ENCODE assay signal across 19 cellular contexts in the genomic region with DNA sequence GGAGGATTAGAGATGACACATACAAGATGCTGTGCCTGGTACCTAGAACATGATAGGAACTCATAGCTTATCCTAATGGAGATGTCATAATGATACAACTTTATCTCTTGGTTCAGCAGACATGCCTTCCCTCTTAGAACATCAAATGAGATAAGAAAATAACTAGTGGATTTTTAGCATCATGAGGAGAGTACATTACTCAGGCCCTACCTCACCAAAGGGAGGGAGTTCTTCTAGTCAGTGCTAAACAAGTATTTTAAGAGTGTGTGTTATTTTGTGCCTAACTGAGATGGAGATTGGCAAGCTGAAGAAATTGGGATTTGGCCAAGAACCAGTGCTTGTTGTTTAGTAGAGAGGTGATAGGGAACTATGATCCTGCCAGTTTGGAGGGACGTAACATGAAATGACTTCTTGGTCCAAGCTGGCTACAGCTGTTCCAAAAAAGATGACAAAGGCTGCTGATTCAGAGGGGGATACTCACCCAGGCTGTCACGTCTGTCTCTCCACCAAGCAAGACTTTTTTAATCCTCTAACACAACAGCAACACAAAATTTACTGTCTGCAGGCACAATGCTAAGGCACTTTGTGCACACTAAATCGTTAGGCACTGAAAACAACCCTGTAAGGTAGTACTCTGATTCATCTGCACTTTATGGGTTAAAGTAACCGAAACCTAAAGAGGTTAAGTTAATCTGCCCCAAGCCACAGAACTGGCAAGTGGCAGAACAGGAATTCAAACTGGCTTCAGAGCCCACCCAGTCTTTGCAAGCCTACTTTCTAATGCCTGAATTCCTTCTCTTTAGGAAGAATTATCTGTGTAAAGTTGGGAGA.
DNase-seq lines count a peak whose midpoint lies in the region; ATAC-seq and TF ChIP-seq lines count a peak whose summit lies in the region.
"Had no signal": no experiment of that assay in that cellular context is flagged by ENCODE, and none has a peak within 500 bp of the region (broad histone marks: within the 10 kb centered on the region; RNA-seq: fewer than 3 reads in every experiment).

No MANE protein-coding gene starts in this region.

- H3K9me3 Mint-ChIP-seq in GM23338 (no peaks in the 10 kb centered on the region), nephron progenitor cell (no peaks in the 10 kb centered on the region)
- H3K9me3 Mint-ChIP-seq: activated CD4-positive, alpha-beta T cell treated with anti-CD3 and anti-CD28 coated beads, Interleukin-2, amount 10 ng/mL, durations not matched to agents 7 days and 5 days; activated naive CD4-positive, alpha-beta T cell treated with anti-CD3 and anti-CD28 coated beads, Interleukin-2, amount 50 U/mL, for 24 hours; CD8-positive, alpha-beta T cell; stimulated activated naive B cell treated with anti-CD40 and anti-IgM and Interleukin-4, amounts not matched to agents 10 μg/mL and 1 μg/mL and 100 μg/mL, for 72 hours had no signal

- H3K27me3 Mint-ChIP-seq in GM23338 (ENCODE audit: insufficient read depth, low read depth, poor library complexity) (peaks cover 2% of the 10 kb centered on the region), nephron progenitor cell (ENCODE audit: low read depth, poor library complexity) (peaks cover 4% of the 10 kb centered on the region)
- H3K27me3 Mint-ChIP-seq: activated CD4-positive, alpha-beta T cell treated with anti-CD3 and anti-CD28 coated beads, Interleukin-2, amount 10 ng/mL, durations not matched to agents 7 days and 5 days; activated naive CD4-positive, alpha-beta T cell treated with anti-CD3 and anti-CD28 coated beads, Interleukin-2, amount 50 U/mL, for 24 hours; stimulated activated naive B cell treated with anti-CD40 and anti-IgM and Interleukin-4, amounts not matched to agents 10 μg/mL and 1 μg/mL and 100 μg/mL, for 72 hours had no signal

- H3K27ac ChIP-seq in GM23338 (ENCODE audit: low read depth) (peak overlapping the region; percentile 64; the same call in 1 of the 2 replicates), foreskin keratinocyte (no peak overlapping the region), caudate nucleus (ENCODE audit: low read depth, low read length) (no peak overlapping the region)
- H3K27ac ChIP-seq: SK-N-MC had no signal

- H3K36me3 Mint-ChIP-seq in GM23338 (ENCODE audit: low read depth), result no peaks in the 10 kb centered on the region
- no peaks in the 10 kb centered on the region for H3K36me3 Mint-ChIP-seq in nephron progenitor cell (ENCODE audit: low read depth)
- H3K36me3 Mint-ChIP-seq: CD8-positive, alpha-beta T cell had no signal

- TF ChIP-seq CTCF in GM23338 (conservative IDR thresholded peaks at IDR 0.05; ENCODE audit: low read depth in 2 of 2) (no peak), foreskin keratinocyte (conservative IDR thresholded peaks at IDR 0.05) (no peak), nephron progenitor cell (IDR thresholded peaks at IDR 0.05) (no peak)

- H3K4me1 ChIP-seq in GM23338 (ENCODE audit: insufficient read depth), result peaks cover 32% of the 10 kb centered on the region
- no peaks in the 10 kb centered on the region for H3K4me1 ChIP-seq in foreskin keratinocyte

- ATAC-seq in GM23338 (peak; percentile 33; the same call in 1 of the 3 replicates), foreskin keratinocyte (peak; percentile 16), GM18858 (IDR thresholded peaks at IDR 0.05; ENCODE audit: unreplicated experiment) (no peak), GM21528 (IDR thresholded peaks at IDR 0.05; ENCODE audit: low FRiP score, unreplicated experiment) (no peak)
- ATAC-seq: CD8-positive, alpha-beta T cell; GM12878; stimulated activated naive B cell treated with anti-CD40 and anti-IgM and Interleukin-4, amounts not matched to agents 10 μg/mL and 1 μg/mL and 100 μg/mL, for 72 hours had no signal

- H3K4me3 Mint-ChIP-seq in GM23338 (no peak overlapping the region), nephron progenitor cell (no peak overlapping the region)
- H3K4me3 Mint-ChIP-seq: activated CD4-positive, alpha-beta T cell treated with anti-CD3 and anti-CD28 coated beads, Interleukin-2, amount 10 ng/mL, durations not matched to agents 7 days and 5 days; activated naive CD4-positive, alpha-beta T cell treated with anti-CD3 and anti-CD28 coated beads, Interleukin-2, amount 50 U/mL, for 24 hours; CD8-positive, alpha-beta T cell; stimulated activated naive B cell treated with anti-CD40 and anti-IgM and Interleukin-4, amounts not matched to agents 10 μg/mL and 1 μg/mL and 100 μg/mL, for 72 hours had no signal

- no peaks in the 10 kb centered on the region for H3K36me3 ChIP-seq in GM23338 (ENCODE audit: insufficient read depth)

- H4K20me1 ChIP-seq in GM23338 (replicated peaks; ENCODE audit: insufficient read depth), result no peaks in the 10 kb centered on the region

- no peaks in the 10 kb centered on the region; the same call in 1 of the 2 replicates for H3K79me2 ChIP-seq in GM23338 (replicated peaks; ENCODE audit: insufficient read depth)

- H3K4me2 ChIP-seq in GM23338, result no peak overlapping the region

- H3K27ac Mint-ChIP-seq in GM23338 (peak overlapping the region; percentile 10; the same call in 1 of the 2 replicates), nephron progenitor cell (peak overlapping the region; percentile 46)
- H3K27ac Mint-ChIP-seq: activated CD4-positive, alpha-beta T cell treated with anti-CD3 and anti-CD28 coated beads, Interleukin-2, amount 10 ng/mL, durations not matched to agents 7 days and 5 days; activated naive CD4-positive, alpha-beta T cell treated with anti-CD3 and anti-CD28 coated beads, Interleukin-2, amount 50 U/mL, for 24 hours; CD8-positive, alpha-beta T cell; stimulated activated naive B cell treated with anti-CD40 and anti-IgM and Interleukin-4, amounts not matched to agents 10 μg/mL and 1 μg/mL and 100 μg/mL, for 72 hours had no signal

- DNase-seq in GM23338 (ENCODE audit: low spot score) (no peak), NCI-H69 (lab: John Stamatoyannopoulos, UW) (peak; percentile 33), foreskin keratinocyte (no peak), nephron progenitor cell (no peak), caudate nucleus (lab: John Stamatoyannopoulos, UW) (no peak), SHP77 treated with DMSO at 0.1 percent for 48 hours (lab: John Stamatoyannopoulos, UW) (no peak)
- DNase-seq: activated CD4-positive, alpha-beta T cell treated with anti-CD3 and anti-CD28 coated beads, Interleukin-2, amount 10 ng/mL, durations not matched to agents 7 days and 5 days; activated T-cell treated with anti-CD3 and anti-CD28 coated beads for 4 hours; CD8-positive, alpha-beta T cell; effector memory CD4-positive, alpha-beta T cell; MV-4-11; NCI-H2171 treated with DMSO at 0.1 percent for 48 hours; nucleus accumbens; stimulated activated naive B cell treated with anti-CD40 and anti-IgM and Interleukin-4, amounts not matched to agents 10 μg/mL and 1 μg/mL and 100 μg/mL, for 72 hours had no signal

- no peaks in the 10 kb centered on the region for H3K27me3 ChIP-seq in GM23338 (ENCODE audit: insufficient read depth)
- no peaks in the 10 kb centered on the region for H3K27me3 ChIP-seq in foreskin keratinocyte

- no peak overlapping the region for H3K4me3 ChIP-seq in GM23338
- H3K4me3 ChIP-seq: GM12878, SK-N-MC had no signal

- no peak overlapping the region for H2AFZ ChIP-seq in GM23338

- H3K4me1 Mint-ChIP-seq in GM23338 (peaks cover 29% of the 10 kb centered on the region), nephron progenitor cell (peaks cover 42% of the 10 kb centered on the region)
- H3K4me1 Mint-ChIP-seq: activated naive CD4-positive, alpha-beta T cell treated with anti-CD3 and anti-CD28 coated beads, Interleukin-2, amount 50 U/mL, for 24 hours had no signal

- no peaks in the 10 kb centered on the region for H3F3A ChIP-seq in GM23338 (replicated peaks; ENCODE audit: low read depth)

- no peaks in the 10 kb centered on the region for H3K9me2 ChIP-seq in GM23338 (ENCODE audit: insufficient read depth)

TF ChIP-seq in GM23338, 12 proteins besides CTCF, POLR2A, EP300 and RAD21:
- TF ChIP-seq ZNF331 (CRISPR knock-in tag; IDR thresholded peaks at IDR 0.05; ENCODE audit: low read depth) (no peak), EZH2 (IDR thresholded peaks at IDR 0.05; ENCODE audit: low read depth, unreplicated experiment) (no peak), ZNF114 (CRISPR knock-in tag; IDR thresholded peaks at IDR 0.05) (no peak), POLR2AphosphoS5 (IDR thresholded peaks at IDR 0.05; ENCODE audit: low read depth) (no peak)

Comparison
In these comparisons a context has a peak if more than half of its experiments do, and no peak if none do; other contexts are left out.
1. ATAC-seq: peak in GM23338 (single experiment) and foreskin keratinocyte (single experiment); none in GM18858 (single experiment) and GM21528 (single experiment).